In genomic region chr9:97861148-97861475, GRCh38 we compare ENCODE assay signal across 38 cellular contexts. TPM values are rescaled to one million over a fixed set of nuclear protein-coding genes. Genes with fewer than 3 reads are reported as not detected.
"Had no signal": no experiment of that assay in that cellular context is flagged by ENCODE, and none has a peak within 500 bp of the region (broad histone marks: within the 10 kb centered on the region; RNA-seq: fewer than 3 reads in every experiment).

No MANE protein-coding gene starts in this region.

- H3K27me3 ChIP-seq: ascending aorta had no signal

- H3K36me3 Mint-ChIP-seq: activated naive CD8-positive, alpha-beta T cell treated with anti-CD3 and anti-CD28 coated beads, Interleukin-2, amount 10 ng/mL, durations not matched to agents 7 days and 5 days; brain had no signal

- H3K9me3 Mint-ChIP-seq: activated T-cell treated with anti-CD3 and anti-CD28 coated beads, Interleukin-2, amount 50 U/mL, for 24 hours had no signal

- H3K4me3 Mint-ChIP-seq: activated CD4-positive, alpha-beta memory T cell treated with anti-CD3 and anti-CD28 coated beads, Interleukin-2, amount 10 ng/mL, durations not matched to agents 7 days and 5 days; activated CD4-positive, alpha-beta T cell treated with anti-CD3 and anti-CD28 coated beads for 36 hours; activated CD4-positive, alpha-beta T cell treated with anti-CD3 and anti-CD28 coated beads, Interleukin-2, amount 10 ng/mL, durations not matched to agents 7 days and 5 days; activated CD8-positive, alpha-beta memory T cell treated with anti-CD3 and anti-CD28 coated beads, Interleukin-2, amount 10 ng/mL, durations not matched to agents 7 days and 5 days; activated CD8-positive, alpha-beta T cell treated with anti-CD3 and anti-CD28 coated beads, Interleukin-2, amount 10 ng/mL, durations not matched to agents 7 days and 5 days; activated naive CD4-positive, alpha-beta T cell treated with anti-CD3 and anti-CD28 coated beads, Interleukin-2, amount 10 ng/mL, durations not matched to agents 7 days and 5 days; activated naive CD4-positive, alpha-beta T cell treated with anti-CD3 and anti-CD28 coated beads, Interleukin-2, amount 50 U/mL, for 24 hours; activated naive CD8-positive, alpha-beta T cell; activated naive CD8-positive, alpha-beta T cell treated with anti-CD3 and anti-CD28 coated beads, Interleukin-2, amount 10 ng/mL, durations not matched to agents 7 days and 5 days; activated naive CD8-positive, alpha-beta T cell treated with anti-CD3 and anti-CD28 coated beads, Interleukin-2, amount 50 U/mL, for 24 hours; activated T-cell treated with anti-CD3 and anti-CD28 coated beads, Interleukin-2, amount 50 U/mL, for 24 hours; brain; T-helper 1 cell treated with Interleukin-12 subunit alpha and Interleukin-12 subunit beta and Interleukin-4 antibody, amounts not matched to agents 30 μg/mL and 1 μg/mL, for 36 hours; T-helper 2 cell treated with Interferon-gamma antibody and Interleukin-4, amounts not matched to agents 5 μg/mL and 100 μg/mL, for 36 hours; WTC11 had no signal

- H3K4me1 ChIP-seq: ascending aorta had no signal

- FAIRE-seq: bronchial epithelial cell, TTC549 had no signal

- H3K36me3 ChIP-seq: ascending aorta, cardiac muscle cell, WERI-Rb-1 had no signal

- H3K27ac ChIP-seq: ascending aorta, cardiac muscle cell, WERI-Rb-1 had no signal

- DNase-seq: activated CD4-positive, alpha-beta memory T cell treated with anti-CD3 and anti-CD28 coated beads, Interleukin-2, amount 10 ng/mL, durations not matched to agents 7 days and 5 days; activated CD4-positive, alpha-beta T cell treated with anti-CD3 and anti-CD28 coated beads for 1 hour; activated CD4-positive, alpha-beta T cell treated with anti-CD3 and anti-CD28 coated beads for 36 hours; activated CD4-positive, alpha-beta T cell treated with anti-CD3 and anti-CD28 coated beads for 48 hours; activated CD4-positive, alpha-beta T cell treated with anti-CD3 and anti-CD28 coated beads, Interleukin-2, amount 10 ng/mL, durations not matched to agents 7 days and 5 days; activated CD4-positive, alpha-beta T cell treated with anti-CD3 and anti-CD28 coated beads, Interleukin-2, amount 50 U/mL, for 48 hours; activated CD4-positive, CD25-positive, alpha-beta regulatory T cell; activated CD8-positive, alpha-beta memory T cell treated with anti-CD3 and anti-CD28 coated beads for 24 hours; activated CD8-positive, alpha-beta memory T cell treated with anti-CD3 and anti-CD28 coated beads, Interleukin-2, amount 10 ng/mL, durations not matched to agents 7 days and 5 days; activated CD8-positive, alpha-beta memory T cell treated with anti-CD3 and anti-CD28 coated beads, Interleukin-2, amount 50 U/mL, for 48 hours; activated CD8-positive, alpha-beta T cell treated with anti-CD3 and anti-CD28 coated beads, Interleukin-2, amount 10 ng/mL, durations not matched to agents 7 days and 5 days; activated effector memory CD4-positive, alpha-beta T cell treated with Interleukin-2 at 50 U/mL for 16 hours; activated gamma-delta T cell; activated naive CD4-positive, alpha-beta T cell treated with anti-CD3 and anti-CD28 coated beads, Interleukin-2, amount 10 ng/mL, durations not matched to agents 7 days and 5 days; activated naive CD4-positive, alpha-beta T cell treated with Interleukin-2 at 50 U/mL for 16 hours; activated naive CD8-positive, alpha-beta T cell treated with anti-CD3 and anti-CD28 coated beads, Interleukin-2, amount 10 ng/mL, durations not matched to agents 7 days and 5 days; activated naive CD8-positive, alpha-beta T cell treated with anti-CD3 and anti-CD28 coated beads, Interleukin-2, amount 50 U/mL, for 24 hours; activated T-cell treated with anti-CD3 and anti-CD28 coated beads, Interleukin-2, amount 50 U/mL, for 24 hours; activated T-cell treated with anti-CD3 and anti-CD28 coated beads, Interleukin-2, amount 50 U/mL, for 48 hours; amygdala; anterior cingulate cortex; central memory CD4-positive, alpha-beta T cell; SW 1271; T-helper 1 cell; T-helper 2 cell; T-helper 9 cell; WERI-Rb-1 had no signal

- H3K27ac Mint-ChIP-seq: activated CD4-positive, alpha-beta memory T cell treated with anti-CD3 and anti-CD28 coated beads, Interleukin-2, amount 10 ng/mL, durations not matched to agents 7 days and 5 days; activated CD4-positive, alpha-beta T cell treated with anti-CD3 and anti-CD28 coated beads for 36 hours; activated CD4-positive, alpha-beta T cell treated with anti-CD3 and anti-CD28 coated beads, Interleukin-2, amount 10 ng/mL, durations not matched to agents 7 days and 5 days; activated CD8-positive, alpha-beta memory T cell treated with anti-CD3 and anti-CD28 coated beads, Interleukin-2, amount 10 ng/mL, durations not matched to agents 7 days and 5 days; activated CD8-positive, alpha-beta T cell treated with anti-CD3 and anti-CD28 coated beads, Interleukin-2, amount 10 ng/mL, durations not matched to agents 7 days and 5 days; activated naive CD4-positive, alpha-beta T cell treated with anti-CD3 and anti-CD28 coated beads, Interleukin-2, amount 10 ng/mL, durations not matched to agents 7 days and 5 days; activated naive CD4-positive, alpha-beta T cell treated with anti-CD3 and anti-CD28 coated beads, Interleukin-2, amount 50 U/mL, for 24 hours; activated naive CD8-positive, alpha-beta T cell; activated naive CD8-positive, alpha-beta T cell treated with anti-CD3 and anti-CD28 coated beads, Interleukin-2, amount 10 ng/mL, durations not matched to agents 7 days and 5 days; activated naive CD8-positive, alpha-beta T cell treated with anti-CD3 and anti-CD28 coated beads, Interleukin-2, amount 50 U/mL, for 24 hours; activated T-cell treated with anti-CD3 and anti-CD28 coated beads, Interleukin-2, amount 50 U/mL, for 24 hours; activated T-helper 2 cell treated with anti-CD3 and anti-CD28 coated beads, Interferon-gamma antibody, Interleukin-2, Interleukin-4, amounts not matched to agents 10 μg/mL and 5 μg/mL and 100 μg/mL, durations not matched to agents 14 hours and 24 hours and 36 hours; brain; T-helper 1 cell treated with Interleukin-12 subunit alpha and Interleukin-12 subunit beta and Interleukin-4 antibody, amounts not matched to agents 30 μg/mL and 1 μg/mL, for 36 hours; T-helper 2 cell treated with Interferon-gamma antibody and Interleukin-4, amounts not matched to agents 5 μg/mL and 100 μg/mL, for 36 hours; WTC11 had no signal

- H3K4me3 ChIP-seq: ascending aorta, cardiac muscle cell had no signal

RNA-seq across cellular contexts. Expression of gene FOXE1, which starts 8.1 kb away (rescaled TPM):
- total RNA-seq: activated CD4-positive, alpha-beta memory T cell treated with anti-CD3 and anti-CD28 coated beads, Interleukin-2, amount 10 ng/mL, durations not matched to agents 7 days and 5 days; activated CD8-positive, alpha-beta memory T cell treated with anti-CD3 and anti-CD28 coated beads, Interleukin-2, amount 10 ng/mL, durations not matched to agents 7 days and 5 days; activated T-helper 2 cell treated with anti-CD3 and anti-CD28 coated beads, Interferon-gamma antibody, Interleukin-2, Interleukin-4, amounts not matched to agents 10 μg/mL and 5 μg/mL and 100 μg/mL, durations not matched to agents 14 hours and 24 hours and 36 hours; ascending aorta; cardiac muscle cell had no signal
- polyA plus RNA-seq: cardiac muscle cell had no signal
